ENCODE assay signal across 31 cellular contexts in the genomic region with DNA sequence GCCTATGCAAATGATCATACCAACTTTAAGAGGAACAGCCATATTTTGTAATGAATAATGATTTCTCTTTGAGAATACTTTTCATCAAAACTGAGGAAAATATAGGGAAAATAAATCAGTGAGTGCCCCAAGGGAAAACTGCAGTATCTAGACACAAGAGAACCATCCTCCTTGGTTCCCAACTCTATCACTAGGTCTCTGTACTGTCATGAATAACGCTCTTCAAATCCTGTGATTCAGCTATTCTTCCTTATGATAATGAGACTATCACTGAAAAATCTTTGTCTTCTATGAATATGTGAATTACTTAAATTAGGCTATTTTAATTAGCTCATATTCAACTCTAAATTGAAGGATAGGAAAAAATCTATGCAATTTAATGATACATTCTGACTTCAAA. TPM values are rescaled to one million over a fixed set of nuclear protein-coding genes. Genes with fewer than 3 reads are reported as not detected.
"Had no signal": no experiment of that assay in that cellular context is flagged by ENCODE, and none has a peak within 500 bp of the region (broad histone marks: within the 10 kb centered on the region; RNA-seq: fewer than 3 reads in every experiment).

No MANE protein-coding gene starts in this region.

- H3K9me3 ChIP-seq: colonic mucosa, gastrocnemius medialis had no signal

- H3K4me3 ChIP-seq: colonic mucosa, esophagus squamous epithelium, gastrocnemius medialis, heart left ventricle, hepatocyte, lower lobe of right lung, mucosa of descending colon had no signal

- H3K4me2 ChIP-seq: hepatocyte had no signal

- H3K4me1 ChIP-seq: colonic mucosa, esophagus squamous epithelium, gastrocnemius medialis, heart left ventricle, lower lobe of right lung had no signal

- H3K27ac ChIP-seq: colonic mucosa, epithelial cell of prostate, esophagus squamous epithelium, gastrocnemius medialis, heart left ventricle, hepatocyte, lower lobe of right lung had no signal

- DNase-seq: colonic mucosa; cortex of kidney; effector CD8-positive, alpha-beta T cell; effector memory CD8-positive, alpha-beta T cell; endodermal cell; erythroblast; esophagus squamous epithelium; foreskin fibroblast; foreskin melanocyte; gastrocnemius medialis; heart left ventricle; hypothalamus; immature natural killer cell; islet precursor cell; kidney; kidney glomerular epithelial cell; left colon; left ventricle myocardium superior; lower lobe of right lung; mesendoderm; mucosa of descending colon; naive B cell had no signal

- H3K36me3 ChIP-seq: colonic mucosa, esophagus squamous epithelium, gastrocnemius medialis, heart left ventricle, lower lobe of right lung had no signal

- H3K79me2 ChIP-seq: hepatocyte had no signal

- H2AFZ ChIP-seq: hepatocyte had no signal

RNA-seq across cellular contexts. Expression of a gene that starts 2.3 kb away (rescaled TPM):
- total RNA-seq: chondrocyte, colonic mucosa, dermis microvascular lymphatic vessel endothelial cell, endodermal cell, esophagus mucosa, esophagus squamous epithelium, gastrocnemius medialis, heart left ventricle, hepatocyte, kidney, left colon, left lobe of liver, left ventricle myocardium superior, lower leg skin, lower lobe of right lung, lung microvascular endothelial cell, mucosa of descending colon, myocyte had no signal

RNA-seq across cellular contexts. Expression of a gene that starts 14.1 kb away (rescaled TPM):
- total RNA-seq: dermis microvascular lymphatic vessel endothelial cell, esophagus mucosa, esophagus squamous epithelium, gastrocnemius medialis, hepatocyte, lower leg skin, lower lobe of right lung, myocyte had no signal

RNA-seq across cellular contexts. Expression of a gene that starts 30.8 kb away (rescaled TPM):
- total RNA-seq: chondrocyte, colonic mucosa, dermis microvascular lymphatic vessel endothelial cell, endodermal cell, esophagus mucosa, esophagus squamous epithelium, gastrocnemius medialis, heart left ventricle, hepatocyte, kidney, left colon, left lobe of liver, left ventricle myocardium superior, lower lobe of right lung, lung microvascular endothelial cell, mucosa of descending colon, myocyte had no signal

RNA-seq across cellular contexts. Expression of a gene that starts 50.8 kb away (rescaled TPM):
- total RNA-seq: chondrocyte, colonic mucosa, dermis microvascular lymphatic vessel endothelial cell, endodermal cell, esophagus mucosa, esophagus squamous epithelium, gastrocnemius medialis, hepatocyte, kidney, left colon, left lobe of liver, left ventricle myocardium superior, lower leg skin, lower lobe of right lung, lung microvascular endothelial cell, mucosa of descending colon, myocyte had no signal
